In the genomic region with DNA sequence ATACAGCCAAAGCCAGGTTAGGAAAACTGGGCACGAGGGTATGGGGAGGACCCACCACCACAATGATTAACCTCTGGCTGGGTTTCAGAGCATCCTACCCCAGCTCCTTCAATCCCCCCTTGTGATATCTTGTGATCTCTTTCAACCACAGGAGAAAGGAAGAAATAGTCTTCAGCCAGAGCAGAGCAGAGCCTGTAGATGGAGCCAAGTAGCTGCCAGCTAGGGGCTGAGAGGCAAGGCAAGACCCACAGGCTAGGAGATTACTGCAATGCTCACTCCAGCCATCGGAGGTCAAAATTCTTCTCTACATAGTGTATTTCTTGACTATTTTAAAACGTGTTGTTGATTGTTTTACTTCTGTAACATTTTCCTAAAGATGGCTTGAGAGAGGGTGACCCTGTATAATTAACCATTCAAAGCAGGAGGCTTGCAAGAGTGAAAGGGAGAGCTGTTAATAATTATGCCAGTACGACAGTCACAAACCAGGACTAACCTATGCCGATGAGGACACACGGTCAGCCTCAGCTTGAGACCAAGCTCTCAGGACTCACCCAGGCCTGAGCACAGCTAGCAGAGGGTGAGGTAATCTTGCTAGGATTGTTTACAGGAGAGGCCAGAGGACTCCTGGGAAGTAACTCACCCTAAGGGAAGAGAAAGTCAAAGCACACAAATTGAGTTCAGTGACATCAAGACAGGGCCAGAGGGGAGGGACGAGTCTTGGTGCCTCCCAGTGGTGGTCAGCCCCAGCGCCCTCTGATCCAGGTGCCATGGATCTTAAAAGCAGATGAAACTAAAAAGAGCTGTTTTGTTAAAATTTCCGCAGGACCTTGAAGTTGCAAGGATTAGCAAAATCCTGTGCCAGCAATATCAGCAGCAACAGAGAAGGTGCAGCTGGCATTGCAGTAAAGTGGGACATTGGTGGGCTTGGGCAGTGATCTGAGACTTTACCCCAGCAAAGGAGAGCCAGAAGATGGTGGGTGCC, we compare ENCODE assay signal across 9 cellular contexts. TPM values are rescaled to one million over a fixed set of nuclear protein-coding genes. Genes with fewer than 3 reads are reported as not detected.
A peak's percentile ranks its signal among the peaks of the same experiment; 100 is the strongest.
DNase-seq lines count a peak whose midpoint lies in the region; ATAC-seq and TF ChIP-seq lines count a peak whose summit lies in the region.
"Had no signal": no experiment of that assay in that cellular context is flagged by ENCODE, and none has a peak within 500 bp of the region (broad histone marks: within the 10 kb centered on the region; RNA-seq: fewer than 3 reads in every experiment).

No MANE protein-coding gene starts in this region.

- no peak overlapping the region for H3K23ac ChIP-seq in H9 (ENCODE audit: insufficient read length, low read depth, low read length)

- H2BK20ac ChIP-seq in H9 (ENCODE audit: low read depth, low read length, poor library complexity, severe bottlenecking) = no peak overlapping the region

- H3K79me2 ChIP-seq in H9 (ENCODE audit: insufficient read depth, low read length) = no peaks in the 10 kb centered on the region
- no peaks in the 10 kb centered on the region for H3K79me2 ChIP-seq in neural cell (replicated peaks; ENCODE audit: insufficient read depth, low read length)

- H3K14ac ChIP-seq in H9 (ENCODE audit: insufficient read depth, low read length) = no peak overlapping the region

- no peak overlapping the region for H4K8ac ChIP-seq in H9 (replicated peaks; ENCODE audit: insufficient read length, low read depth, low read length)

- H3K79me1 ChIP-seq in H9 (ENCODE audit: insufficient read depth, low read depth, low read length, poor library complexity, severe bottlenecking) = no peaks in the 10 kb centered on the region

- DNase-seq in ELR (ENCODE audit: low read depth) = peak; percentile 71
- DNase-seq in H9 = peak; percentile 79
- peak; percentile 33 for DNase-seq in NCI-H146 treated with DMSO at 0.1 percent for 48 hours (lab: John Stamatoyannopoulos, UW; ENCODE audit: unreplicated experiment)
- DNase-seq in activated CD4-positive, alpha-beta T cell treated with anti-CD3 and anti-CD28 coated beads for 48 hours = peak; percentile 38
- DNase-seq in fibroblast of the conjunctiva (ENCODE audit: low read depth) = peak; percentile 63
- no peak for DNase-seq in gastrocnemius medialis

- H3K9me2 ChIP-seq in neural cell (ENCODE audit: insufficient read depth, low read length) = no peaks in the 10 kb centered on the region

- no peak overlapping the region for H2BK15ac ChIP-seq in H9 (ENCODE audit: low read depth, low read length)

- no peaks in the 10 kb centered on the region for H3K9me3 ChIP-seq in H9 (ENCODE audit: control insufficient read depth, low read depth, low read length)
- no peaks in the 10 kb centered on the region for H3K9me3 ChIP-seq in neural cell (ENCODE audit: low read length)
- H3K9me3 ChIP-seq in gastrocnemius medialis = no peaks in the 10 kb centered on the region

- TF ChIP-seq CTCF in H9 (conservative IDR thresholded peaks at IDR 0.05) = peak; percentile 72
- peak; percentile 57 for TF ChIP-seq CTCF in neural cell (IDR thresholded peaks at IDR 0.05; ENCODE audit: poor library complexity, severe bottlenecking)
- peak in 1 of 5 experiments; percentile 4 for TF ChIP-seq CTCF in gastrocnemius medialis (IDR thresholded peaks at IDR 0.05 in 4 of 5, conservative IDR thresholded peaks at IDR 0.05 in 1 of 5)

- no peaks in the 10 kb centered on the region for H3F3A ChIP-seq in neural cell (ENCODE audit: insufficient read depth, low read length, poor library complexity, severe bottlenecking)

- H3K9me3 Mint-ChIP-seq in H9 = no peaks in the 10 kb centered on the region; a peak in 1 of 5 replicates
- H3K9me3 Mint-ChIP-seq: activated naive CD4-positive, alpha-beta T cell treated with anti-CD3 and anti-CD28 coated beads, Interleukin-2, amount 50 U/mL, for 24 hours had no signal

- H3K36me3 ChIP-seq in neural cell (ENCODE audit: insufficient read depth, low read length) = no peaks in the 10 kb centered on the region
- no peaks in the 10 kb centered on the region for H3K36me3 ChIP-seq in gastrocnemius medialis

- H3K18ac ChIP-seq in H9 (ENCODE audit: insufficient read length, low read depth, low read length) = no peak overlapping the region

- no peak overlapping the region for H3K9ac ChIP-seq in H9 (ENCODE audit: extremely low read depth, insufficient read length, low read length)
- no peak overlapping the region for H3K9ac ChIP-seq in neural cell (ENCODE audit: low read length)

- peak overlapping the region; percentile 19 for H4K91ac ChIP-seq in H9 (ENCODE audit: insufficient read length, low read depth, low read length)

- H3K4me1 Mint-ChIP-seq in H9 = peaks cover 47 to 58% of the 10 kb centered on the region in 2 experiments
- H3K4me1 Mint-ChIP-seq: activated naive CD4-positive, alpha-beta T cell treated with anti-CD3 and anti-CD28 coated beads, Interleukin-2, amount 50 U/mL, for 24 hours had no signal

- no peak overlapping the region for H3K4me3 ChIP-seq in neural cell (ENCODE audit: low read length)
- H3K4me3 ChIP-seq in gastrocnemius medialis = no peak overlapping the region

- no peak overlapping the region for H2BK120ac ChIP-seq in H9 (ENCODE audit: low read depth, low read length, poor library complexity, severe bottlenecking)

- H3K27ac ChIP-seq in H9 (ENCODE audit: insufficient read length, low read depth, low read length) (no peak overlapping the region), neural cell (ENCODE audit: low read length) (no peak overlapping the region), gastrocnemius medialis (no peak overlapping the region)

- H2BK5ac ChIP-seq in H9 (ENCODE audit: insufficient read length, low read length) = no peak overlapping the region

- no peak overlapping the region for H3K4me2 ChIP-seq in H9 (ENCODE audit: insufficient read depth, insufficient read length, low read length)
- no peak overlapping the region for H3K4me2 ChIP-seq in neural cell (ENCODE audit: low read length)

- no peak overlapping the region for H3K4me3 Mint-ChIP-seq in H9
- H3K4me3 Mint-ChIP-seq: activated naive CD4-positive, alpha-beta T cell treated with anti-CD3 and anti-CD28 coated beads, Interleukin-2, amount 50 U/mL, for 24 hours had no signal

- no CpG with 5 or more reads among the region's 9 CpGs for WGBS in H9 (ENCODE audit: extremely low coverage, insufficient read length, low lambda C conversion rate)

- ATAC-seq in gastrocnemius medialis (no peak), GM21390 (IDR thresholded peaks at IDR 0.05; ENCODE audit: unreplicated experiment) (no peak)

- no peaks in the 10 kb centered on the region; a peak in 1 of 7 replicates for H3K36me3 Mint-ChIP-seq in H9 (ENCODE audit: insufficient read depth in 1 of 3, low read depth in 3 of 3)
- H3K36me3 Mint-ChIP-seq: activated naive CD4-positive, alpha-beta T cell treated with anti-CD3 and anti-CD28 coated beads, Interleukin-2, amount 50 U/mL, for 24 hours had no signal

- in situ Hi-C loops in gastrocnemius medialis (cut with MboI; ENCODE audit: low sequenced_read_pairs in 4 of 4) = no loop called here

- H3K4me1 ChIP-seq in H9 (ENCODE audit: insufficient read depth, low read length) (peaks cover 24% of the 10 kb centered on the region), gastrocnemius medialis (peaks cover 0 to 9% of the 10 kb centered on the region in 2 donors)

- no peak overlapping the region for H2BK12ac ChIP-seq in H9 (ENCODE audit: insufficient read length, low read depth, low read length)

- H4K5ac ChIP-seq in H9 (ENCODE audit: insufficient read length, low read depth, low read length) = no peak overlapping the region

- no peak overlapping the region for H2AK5ac ChIP-seq in H9 (ENCODE audit: insufficient read length, low read length)

- H3K27ac Mint-ChIP-seq in H9 = peak overlapping the region in 2 of 3 experiments; percentile 21 to 30; a peak in 3 of 7 replicates
- H3K27ac Mint-ChIP-seq: activated naive CD4-positive, alpha-beta T cell treated with anti-CD3 and anti-CD28 coated beads, Interleukin-2, amount 50 U/mL, for 24 hours had no signal

- intact Hi-C loops in gastrocnemius medialis (cut with DNase I; ENCODE audit: low total_unique reads) = no loop called here

- no peaks in the 10 kb centered on the region for H3K23me2 ChIP-seq in H9 (ENCODE audit: insufficient read length, low read depth, low read length, poor library complexity, severe bottlenecking)

- no peaks in the 10 kb centered on the region for H3K27me3 ChIP-seq in H9 (ENCODE audit: insufficient read depth, low read length)
- H3K27me3 ChIP-seq in neural cell (ENCODE audit: insufficient read depth, low read depth, low read length) = no peaks in the 10 kb centered on the region
- no peaks in the 10 kb centered on the region for H3K27me3 ChIP-seq in gastrocnemius medialis

- TF ChIP-seq EP300 in neural cell (conservative IDR thresholded peaks at IDR 0.05; ENCODE audit: poor library complexity, severe bottlenecking) = no peak

- H2AFZ ChIP-seq in H9 (ENCODE audit: low read length) (no peak overlapping the region), neural cell (ENCODE audit: low read depth, low read length) (no peak overlapping the region)

- H3K56ac ChIP-seq in H9 (ENCODE audit: insufficient read length, low read depth, low read length) = no peak overlapping the region

- no peak overlapping the region for H3T11ph ChIP-seq in H9 (ENCODE audit: low read length)

- H4K20me1 ChIP-seq in H9 (ENCODE audit: control insufficient read depth, insufficient read depth, insufficient read length) (no peaks in the 10 kb centered on the region), neural cell (ENCODE audit: insufficient read depth) (no peaks in the 10 kb centered on the region)

- peaks cover 26% of the 10 kb centered on the region for H3K27me3 Mint-ChIP-seq in H9 (ENCODE audit: low read depth)
- H3K27me3 Mint-ChIP-seq: activated naive CD4-positive, alpha-beta T cell treated with anti-CD3 and anti-CD28 coated beads, Interleukin-2, amount 50 U/mL, for 24 hours had no signal

- TF ChIP-seq RAD21 in neural cell (conservative IDR thresholded peaks at IDR 0.05) = peak; percentile 58

- no peak for TF ChIP-seq POLR2A in gastrocnemius medialis (IDR thresholded peaks at IDR 0.05)

- H3K4ac ChIP-seq in H9 (ENCODE audit: low read depth, low read length) = no peak overlapping the region

TF ChIP-seq in neural cell, 6 proteins besides CTCF, POLR2A, EP300 and RAD21:
- TF ChIP-seq TAF1 (IDR thresholded peaks at IDR 0.05; ENCODE audit: low read depth) = no peak
- TF ChIP-seq SMC3 (conservative IDR thresholded peaks at IDR 0.05; ENCODE audit: poor library complexity) = peak; percentile 43

RNA-seq across cellular contexts. Expression of a gene that starts 29.8 kb away (rescaled TPM):
- total RNA-seq in H9 (2021) (45.9 and 50.0 TPM in 2 replicates), gastrocnemius medialis (1 to 10 TPM; 1.2 to 5.1 (median 1.6) TPM)
- 0.94 and 5.9 TPM in 2 replicates for polyA plus RNA-seq in neural cell
- polyA minus RNA-seq in neural cell = 0.93 and 3.7 TPM in 2 replicates

Comparison
In these comparisons a context has a peak if more than half of its experiments do, and no peak if none do; other contexts are left out.
1. DNase-seq: peak in ELR (single experiment), H9 (single experiment), NCI-H146 treated with DMSO at 0.1 percent for 48 hours (single experiment), activated CD4-positive, alpha-beta T cell treated with anti-CD3 and anti-CD28 coated beads for 48 hours (single experiment) and fibroblast of the conjunctiva (single experiment); none in gastrocnemius medialis (0 of 2).